In genomic region chr22:42301742-42302102, GRCh38 we compare ENCODE assay signal across 19 cellular contexts.
"Had no signal": no experiment of that assay in that cellular context is flagged by ENCODE, and none has a peak within 500 bp of the region (broad histone marks: within the 10 kb centered on the region; RNA-seq: fewer than 3 reads in every experiment).

No MANE protein-coding gene starts in this region.

- H3K27me3 ChIP-seq: gastroesophageal sphincter, testis, uterus had no signal

- H3K27ac ChIP-seq: epithelial cell of prostate, gastroesophageal sphincter, sigmoid colon, testis, uterus had no signal

- H3K27ac Mint-ChIP-seq: activated naive CD4-positive, alpha-beta T cell treated with anti-CD3 and anti-CD28 coated beads for 36 hours; activated T-cell treated with anti-CD3 and anti-CD28 coated beads, Interleukin-2, amount 50 U/mL, for 72 hours had no signal

- H3K4me3 ChIP-seq: gastroesophageal sphincter, sigmoid colon, smooth muscle cell, testis, uterus had no signal

- DNase-seq: activated CD4-positive, alpha-beta memory T cell treated with anti-CD3 and anti-CD28 coated beads, Interleukin-2, amount 10 ng/mL, durations not matched to agents 7 days and 5 days; activated CD4-positive, alpha-beta T cell treated with anti-CD3 and anti-CD28 coated beads, Interleukin-2, amount 10 ng/mL, durations not matched to agents 24 days and 14 days; activated effector memory CD4-positive, alpha-beta T cell treated with Interleukin-2 at 50 U/mL for 16 hours; activated naive CD4-positive, alpha-beta T cell treated with anti-CD3 and anti-CD28 coated beads for 36 hours; activated T-cell treated with anti-CD3 and anti-CD28 coated beads, Interleukin-2, amount 50 U/mL, for 72 hours; amygdala; cerebellar nuclear complex; head of caudate nucleus; naive B cell; retina; sigmoid colon; stimulated activated CD4-positive, alpha-beta T cell treated with anti-CD3 and anti-CD28 coated beads, Interleukin-2, amount 100 ng/mL, for 48 hours; testis; trophoblast cell; uterus had no signal

- H3K36me3 ChIP-seq: gastroesophageal sphincter, sigmoid colon, uterus had no signal

- H3K36me3 Mint-ChIP-seq: naive B cell had no signal

- H3K4me1 ChIP-seq: uterus had no signal

- H3K9me3 Mint-ChIP-seq: activated CD4-positive, alpha-beta memory T cell treated with anti-CD3 and anti-CD28 coated beads, Interleukin-2, amount 10 ng/mL, durations not matched to agents 7 days and 5 days; activated CD4-positive, alpha-beta T cell treated with anti-CD3 and anti-CD28 coated beads, Interleukin-2, amount 10 ng/mL, durations not matched to agents 24 days and 14 days; activated naive CD4-positive, alpha-beta T cell treated with anti-CD3 and anti-CD28 coated beads for 36 hours; activated T-cell treated with anti-CD3 and anti-CD28 coated beads, Interleukin-2, amount 50 U/mL, for 72 hours; naive B cell; neural crest cell had no signal

- H3K9me3 ChIP-seq: gastroesophageal sphincter, sigmoid colon, testis, uterus had no signal

- H3K4me2 ChIP-seq: smooth muscle cell had no signal

- ATAC-seq: gastroesophageal sphincter had no signal

- H3K4me3 Mint-ChIP-seq: activated CD4-positive, alpha-beta memory T cell treated with anti-CD3 and anti-CD28 coated beads, Interleukin-2, amount 10 ng/mL, durations not matched to agents 7 days and 5 days; activated naive CD4-positive, alpha-beta T cell treated with anti-CD3 and anti-CD28 coated beads for 36 hours; neural crest cell had no signal
